8 cellular contexts compared by ENCODE assay signal in genomic region chr1:52553372-52554266, GRCh38. TPM values are rescaled to one million over a fixed set of nuclear protein-coding genes. Genes with fewer than 3 reads are reported as not detected.
A peak's percentile ranks its signal among the peaks of the same experiment; 100 is the strongest.
DNase-seq lines count a peak whose midpoint lies in the region; ATAC-seq and TF ChIP-seq lines count a peak whose summit lies in the region.

No MANE protein-coding gene starts in this region.

- intact Hi-C loops in left ventricle myocardium superior (cut with micrococcal nuclease) (no loop called here), prostate gland (cut with DNase I) (loop anchor here (10.0 kb wide), 1 partner anchor 51 kb away; the partner anchor contains the start of gene GPX7), upper lobe of right lung (cut with DNase I) (no loop called here)

- TF ChIP-seq CTCF in prostate gland (IDR thresholded peaks at IDR 0.05) = no peak
- no peak for TF ChIP-seq CTCF in upper lobe of right lung (IDR thresholded peaks at IDR 0.05)

- H3K36me3 ChIP-seq in prostate gland = no peaks in the 10 kb centered on the region
- H3K36me3 ChIP-seq in upper lobe of right lung = no peaks in the 10 kb centered on the region

- WGBS in prostate gland = 3% methylated on average over 39 of the region's 66 CpGs

- H3K9me3 ChIP-seq in prostate gland = no peaks in the 10 kb centered on the region
- no peaks in the 10 kb centered on the region for H3K9me3 ChIP-seq in upper lobe of right lung

- peak; percentile 54 for TF ChIP-seq POLR2A in prostate gland (IDR thresholded peaks at IDR 0.05)

- peak overlapping the region; percentile 87 to 94 for H3K4me3 ChIP-seq in prostate gland
- peak overlapping the region; percentile 87 for H3K4me3 ChIP-seq in upper lobe of right lung

- H3K4me1 ChIP-seq in prostate gland (replicated peaks) (no peaks in the 10 kb centered on the region), upper lobe of right lung (peaks cover 17% of the 10 kb centered on the region)

- no peaks in the 10 kb centered on the region for H3K27me3 ChIP-seq in prostate gland (replicated peaks; ENCODE audit: insufficient read depth)
- no peaks in the 10 kb centered on the region for H3K27me3 ChIP-seq in upper lobe of right lung

- H3K27ac ChIP-seq in prostate gland = peak overlapping the region; percentile 94
- peak overlapping the region; percentile 88 for H3K27ac ChIP-seq in upper lobe of right lung

- peak; percentile 91 for DNase-seq in GDM1 (lab: John Stamatoyannopoulos, UW)
- peak; percentile 76 for DNase-seq in HCEC 1CT
- DNase-seq in NAMALWA (ENCODE audit: low spot score) = peak; percentile 91
- DNase-seq in T-helper 1 cell = peak; percentile 81 to 90 (median 86)
- DNase-seq in amniotic epithelial cell (ENCODE audit: low read depth) = peak; percentile 85
- peak; percentile 91 for DNase-seq in left ventricle myocardium superior
- peak; percentile 74 for DNase-seq in prostate gland (ENCODE audit: low spot score)
- peak; percentile 95 for DNase-seq in upper lobe of right lung

- ATAC-seq in left ventricle myocardium superior (peak; percentile 94), upper lobe of right lung (peak; percentile 95)

RNA-seq across cellular contexts. Expression of gene TUT4, which starts 0.7 kb away (rescaled TPM):
- total RNA-seq in left ventricle myocardium superior (36.2 TPM), prostate gland (10 to 100 TPM; 44.4 to 76.1 TPM), upper lobe of right lung (44.2 TPM)

RNA-seq across cellular contexts. Expression of gene GPX7, which starts 48.6 kb away (rescaled TPM):
- total RNA-seq in left ventricle myocardium superior = 4.2 TPM
- 10 to 100 TPM; 22.7 to 26.3 TPM for total RNA-seq in prostate gland
- 6.2 TPM for total RNA-seq in upper lobe of right lung

Comparison
In these comparisons a context has a peak if more than half of its experiments do, and no peak if none do; other contexts are left out.
1. Peak in every context shown above with its lines: DNase-seq, ATAC-seq, H3K4me3 ChIP-seq and H3K27ac ChIP-seq.